ENCODE assay signal across 37 cellular contexts in genomic region chr1:53694718-53695091, GRCh38. TPM values are rescaled to one million over a fixed set of nuclear protein-coding genes. Genes with fewer than 3 reads are reported as not detected.
"Had no signal": no experiment of that assay in that cellular context is flagged by ENCODE, and none has a peak within 500 bp of the region (broad histone marks: within the 10 kb centered on the region; RNA-seq: fewer than 3 reads in every experiment).

No MANE protein-coding gene starts in this region.

- H3K27me3 Mint-ChIP-seq: activated CD4-positive, alpha-beta T cell treated with anti-CD3 and anti-CD28 coated beads, Interleukin-2, amount 10 ng/mL, durations not matched to agents 24 days and 14 days; activated naive CD4-positive, alpha-beta T cell treated with anti-CD3 and anti-CD28 coated beads, Interleukin-2, amount 50 U/mL, for 24 hours had no signal

- H3K9me3 Mint-ChIP-seq: activated CD4-positive, alpha-beta memory T cell treated with anti-CD3 and anti-CD28 coated beads for 36 hours; activated CD4-positive, alpha-beta T cell treated with anti-CD3 and anti-CD28 coated beads, Interleukin-2, amount 10 ng/mL, durations not matched to agents 24 days and 14 days; activated CD8-positive, alpha-beta T cell treated with anti-CD3 and anti-CD28 coated beads for 36 hours; activated naive CD4-positive, alpha-beta T cell treated with anti-CD3 and anti-CD28 coated beads, Interleukin-2, amount 10 ng/mL, durations not matched to agents 7 days and 5 days; activated naive CD4-positive, alpha-beta T cell treated with anti-CD3 and anti-CD28 coated beads, Interleukin-2, amount 50 U/mL, for 24 hours; activated naive CD8-positive, alpha-beta T cell treated with anti-CD3 and anti-CD28 coated beads, Interleukin-2, amount 10 ng/mL, durations not matched to agents 7 days and 5 days; activated naive CD8-positive, alpha-beta T cell treated with anti-CD3 and anti-CD28 coated beads, Interleukin-2, amount 50 U/mL, for 24 hours; activated T-cell treated with anti-CD3 and anti-CD28 coated beads, Interleukin-2, amount 50 U/mL, for 24 hours; activated T-helper 2 cell treated with anti-CD3 and anti-CD28 coated beads, Interferon-gamma antibody, Interleukin-2, Interleukin-4, amounts not matched to agents 10 μg/mL and 5 μg/mL and 100 μg/mL, durations not matched to agents 14 hours and 24 hours and 36 hours; brain; central memory CD8-positive, alpha-beta T cell; T-helper 1 cell treated with Interleukin-12 subunit alpha and Interleukin-12 subunit beta and Interleukin-4 antibody, amounts not matched to agents 30 μg/mL and 1 μg/mL, for 36 hours; T-helper 2 cell treated with Interferon-gamma antibody and Interleukin-4, amounts not matched to agents 5 μg/mL and 100 μg/mL, for 36 hours had no signal

- H3K4me3 Mint-ChIP-seq: activated CD4-positive, alpha-beta memory T cell treated with anti-CD3 and anti-CD28 coated beads for 36 hours; activated CD4-positive, alpha-beta T cell treated with anti-CD3 and anti-CD28 coated beads for 36 hours; activated CD4-positive, alpha-beta T cell treated with anti-CD3 and anti-CD28 coated beads, Interleukin-2, amount 10 ng/mL, durations not matched to agents 24 days and 14 days; activated CD8-positive, alpha-beta T cell treated with anti-CD3 and anti-CD28 coated beads for 36 hours; activated naive CD4-positive, alpha-beta T cell treated with anti-CD3 and anti-CD28 coated beads, Interleukin-2, amount 10 ng/mL, durations not matched to agents 7 days and 5 days; activated naive CD4-positive, alpha-beta T cell treated with anti-CD3 and anti-CD28 coated beads, Interleukin-2, amount 50 U/mL, for 24 hours; activated naive CD8-positive, alpha-beta T cell; activated naive CD8-positive, alpha-beta T cell treated with anti-CD3 and anti-CD28 coated beads, Interleukin-2, amount 10 ng/mL, durations not matched to agents 7 days and 5 days; activated naive CD8-positive, alpha-beta T cell treated with anti-CD3 and anti-CD28 coated beads, Interleukin-2, amount 50 U/mL, for 24 hours; activated T-cell treated with anti-CD3 and anti-CD28 coated beads, Interleukin-2, amount 50 U/mL, for 24 hours; brain; central memory CD8-positive, alpha-beta T cell; T-helper 1 cell treated with Interleukin-12 subunit alpha and Interleukin-12 subunit beta and Interleukin-4 antibody, amounts not matched to agents 30 μg/mL and 1 μg/mL, for 36 hours; T-helper 2 cell treated with Interferon-gamma antibody and Interleukin-4, amounts not matched to agents 5 μg/mL and 100 μg/mL, for 36 hours had no signal

- H3K4me1 Mint-ChIP-seq: activated CD4-positive, alpha-beta T cell treated with anti-CD3 and anti-CD28 coated beads for 36 hours; activated CD4-positive, alpha-beta T cell treated with anti-CD3 and anti-CD28 coated beads, Interleukin-2, amount 10 ng/mL, durations not matched to agents 24 days and 14 days; activated naive CD4-positive, alpha-beta T cell treated with anti-CD3 and anti-CD28 coated beads, Interleukin-2, amount 50 U/mL, for 24 hours; activated naive CD8-positive, alpha-beta T cell treated with anti-CD3 and anti-CD28 coated beads, Interleukin-2, amount 10 ng/mL, durations not matched to agents 7 days and 5 days; activated naive CD8-positive, alpha-beta T cell treated with anti-CD3 and anti-CD28 coated beads, Interleukin-2, amount 50 U/mL, for 24 hours; central memory CD8-positive, alpha-beta T cell had no signal

- H3K27me3 ChIP-seq: ascending aorta, cardiac muscle cell had no signal

- H3K4me1 ChIP-seq: ascending aorta had no signal

- H3K4me3 ChIP-seq: ascending aorta, cardiac muscle cell had no signal

- DNase-seq: activated CD4-positive, alpha-beta memory T cell treated with anti-CD3 and anti-CD28 coated beads for 36 hours; activated CD4-positive, alpha-beta T cell treated with anti-CD3 and anti-CD28 coated beads for 1 hour; activated CD4-positive, alpha-beta T cell treated with anti-CD3 and anti-CD28 coated beads for 36 hours; activated CD4-positive, alpha-beta T cell treated with anti-CD3 and anti-CD28 coated beads, Interleukin-2, amount 10 ng/mL, durations not matched to agents 24 days and 14 days; activated CD4-positive, alpha-beta T cell treated with anti-CD3 and anti-CD28 coated beads, Interleukin-2, amount 50 U/mL, for 1 hour; activated CD4-positive, alpha-beta T cell treated with anti-CD3 and anti-CD28 coated beads, Interleukin-2, amount 50 U/mL, for 4 hours; activated CD4-positive, CD25-positive, alpha-beta regulatory T cell; activated CD8-positive, alpha-beta memory T cell treated with anti-CD3 and anti-CD28 coated beads, Interleukin-2, amount 50 U/mL, for 4 hours; activated CD8-positive, alpha-beta T cell treated with anti-CD3 and anti-CD28 coated beads for 36 hours; activated effector memory CD4-positive, alpha-beta T cell treated with Interleukin-2 at 50 U/mL for 16 hours; activated gamma-delta T cell; activated naive CD4-positive, alpha-beta T cell treated with anti-CD3 and anti-CD28 coated beads, Interleukin-2, amount 10 ng/mL, durations not matched to agents 7 days and 5 days; activated naive CD4-positive, alpha-beta T cell treated with Interleukin-2 at 50 U/mL for 16 hours; activated naive CD8-positive, alpha-beta T cell treated with anti-CD3 and anti-CD28 coated beads, Interleukin-2, amount 10 ng/mL, durations not matched to agents 7 days and 5 days; activated naive CD8-positive, alpha-beta T cell treated with anti-CD3 and anti-CD28 coated beads, Interleukin-2, amount 50 U/mL, for 24 hours; activated T-cell treated with anti-CD3 and anti-CD28 coated beads for 4 hours; activated T-cell treated with anti-CD3 and anti-CD28 coated beads, Interleukin-2, amount 50 U/mL, for 24 hours; activated T-cell treated with anti-CD3 and anti-CD28 coated beads, Interleukin-2, amount 50 U/mL, for 48 hours; amygdala; anterior cingulate cortex; caudate nucleus; cerebellar nuclear complex; T-helper 1 cell; T-helper 2 cell; T-helper 9 cell had no signal

- H3K27ac ChIP-seq: ascending aorta, cardiac muscle cell, VCaP had no signal

- H3K9me3 ChIP-seq: ascending aorta had no signal

- ATAC-seq: activated CD4-positive, alpha-beta T cell treated with anti-CD3 and anti-CD28 coated beads for 36 hours; activated CD4-positive, CD25-positive, alpha-beta regulatory T cell treated with anti-CD3 and anti-CD28 coated beads, Interleukin-2, amount 50 U/mL, for 24 hours; activated CD8-positive, alpha-beta T cell treated with anti-CD3 and anti-CD28 coated beads for 36 hours; activated naive CD8-positive, alpha-beta T cell treated with anti-CD3 and anti-CD28 coated beads, Interleukin-2, amount 50 U/mL, for 24 hours had no signal

- H3K27ac Mint-ChIP-seq: activated CD4-positive, alpha-beta memory T cell treated with anti-CD3 and anti-CD28 coated beads for 36 hours; activated CD4-positive, alpha-beta T cell treated with anti-CD3 and anti-CD28 coated beads for 36 hours; activated CD4-positive, alpha-beta T cell treated with anti-CD3 and anti-CD28 coated beads, Interleukin-2, amount 10 ng/mL, durations not matched to agents 24 days and 14 days; activated CD8-positive, alpha-beta T cell treated with anti-CD3 and anti-CD28 coated beads for 36 hours; activated naive CD4-positive, alpha-beta T cell treated with anti-CD3 and anti-CD28 coated beads, Interleukin-2, amount 10 ng/mL, durations not matched to agents 7 days and 5 days; activated naive CD4-positive, alpha-beta T cell treated with anti-CD3 and anti-CD28 coated beads, Interleukin-2, amount 50 U/mL, for 24 hours; activated naive CD8-positive, alpha-beta T cell; activated naive CD8-positive, alpha-beta T cell treated with anti-CD3 and anti-CD28 coated beads, Interleukin-2, amount 10 ng/mL, durations not matched to agents 7 days and 5 days; activated naive CD8-positive, alpha-beta T cell treated with anti-CD3 and anti-CD28 coated beads, Interleukin-2, amount 50 U/mL, for 24 hours; activated T-cell treated with anti-CD3 and anti-CD28 coated beads, Interleukin-2, amount 50 U/mL, for 24 hours; activated T-helper 2 cell treated with anti-CD3 and anti-CD28 coated beads, Interferon-gamma antibody, Interleukin-2, Interleukin-4, amounts not matched to agents 10 μg/mL and 5 μg/mL and 100 μg/mL, durations not matched to agents 14 hours and 24 hours and 36 hours; brain; T-helper 1 cell treated with Interleukin-12 subunit alpha and Interleukin-12 subunit beta and Interleukin-4 antibody, amounts not matched to agents 30 μg/mL and 1 μg/mL, for 36 hours; T-helper 2 cell treated with Interferon-gamma antibody and Interleukin-4, amounts not matched to agents 5 μg/mL and 100 μg/mL, for 36 hours had no signal

- H3K36me3 ChIP-seq: ascending aorta, cardiac muscle cell had no signal

- H3K36me3 Mint-ChIP-seq: activated CD4-positive, alpha-beta memory T cell treated with anti-CD3 and anti-CD28 coated beads for 36 hours; activated naive CD4-positive, alpha-beta T cell treated with anti-CD3 and anti-CD28 coated beads, Interleukin-2, amount 10 ng/mL, durations not matched to agents 7 days and 5 days; activated naive CD4-positive, alpha-beta T cell treated with anti-CD3 and anti-CD28 coated beads, Interleukin-2, amount 50 U/mL, for 24 hours; activated naive CD8-positive, alpha-beta T cell; activated naive CD8-positive, alpha-beta T cell treated with anti-CD3 and anti-CD28 coated beads, Interleukin-2, amount 10 ng/mL, durations not matched to agents 7 days and 5 days; brain had no signal

RNA-seq across cellular contexts. Expression of gene GLIS1, which starts 44.3 kb away (rescaled TPM):
- total RNA-seq: activated CD4-positive, alpha-beta memory T cell treated with anti-CD3 and anti-CD28 coated beads for 36 hours; activated CD4-positive, alpha-beta T cell treated with anti-CD3 and anti-CD28 coated beads for 36 hours; activated CD4-positive, alpha-beta T cell treated with anti-CD3 and anti-CD28 coated beads, Interleukin-2, amount 10 ng/mL, durations not matched to agents 24 days and 14 days; activated CD8-positive, alpha-beta memory T cell treated with anti-CD3 and anti-CD28 coated beads for 36 hours; activated CD8-positive, alpha-beta T cell treated with anti-CD3 and anti-CD28 coated beads for 36 hours; activated naive CD8-positive, alpha-beta T cell treated with anti-CD3 and anti-CD28 coated beads, Interleukin-2, amount 10 ng/mL, durations not matched to agents 7 days and 5 days; activated T-helper 2 cell treated with anti-CD3 and anti-CD28 coated beads, Interferon-gamma antibody, Interleukin-2, Interleukin-4, amounts not matched to agents 10 μg/mL and 5 μg/mL and 100 μg/mL, durations not matched to agents 14 hours and 24 hours and 36 hours; ascending aorta had no signal
